ENCODE assay signal across 15 cellular contexts in the genomic region with DNA sequence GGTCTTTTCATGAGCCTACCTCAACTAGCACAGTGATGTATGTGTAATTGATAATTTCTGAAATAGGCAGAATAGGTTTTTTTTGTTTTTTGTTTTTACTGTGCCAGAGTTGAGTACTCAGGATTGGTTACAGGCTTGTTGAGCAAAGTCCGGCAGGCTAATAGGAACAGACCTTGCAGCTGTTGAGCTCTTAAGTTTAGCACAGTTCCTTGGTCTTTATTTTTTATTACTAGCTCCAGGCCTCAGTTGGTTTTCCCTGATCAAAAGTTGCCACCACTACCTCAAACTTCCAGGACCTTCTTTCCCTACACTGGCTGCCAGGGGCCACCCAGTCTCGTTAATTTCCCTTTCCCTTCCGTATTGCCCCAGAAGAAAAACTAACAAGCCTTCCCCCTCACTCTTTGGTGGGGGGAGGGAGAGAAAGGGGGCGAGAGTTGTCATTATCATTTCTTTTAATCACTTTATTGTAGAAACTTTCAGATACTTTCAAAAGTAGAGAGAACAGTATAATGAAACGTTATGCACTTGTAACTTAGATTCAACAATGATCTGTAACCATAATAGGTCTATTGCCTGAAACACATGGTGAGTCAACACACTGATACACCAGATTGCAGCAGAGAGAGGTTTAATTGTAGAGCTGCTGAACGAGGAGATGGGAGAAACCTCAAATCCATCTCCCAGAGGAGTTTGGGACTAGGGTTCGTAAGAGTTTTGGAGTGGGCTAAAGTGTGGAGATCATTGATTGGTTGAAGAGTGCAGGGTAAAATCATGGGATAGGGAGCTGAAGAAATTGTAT. TPM values are rescaled to one million over a fixed set of nuclear protein-coding genes. Genes with fewer than 3 reads are reported as not detected.
DNase-seq lines count a peak whose midpoint lies in the region; ATAC-seq and TF ChIP-seq lines count a peak whose summit lies in the region.
"Had no signal": no experiment of that assay in that cellular context is flagged by ENCODE, and none has a peak within 500 bp of the region (broad histone marks: within the 10 kb centered on the region; RNA-seq: fewer than 3 reads in every experiment).

No MANE protein-coding gene starts in this region.

- H3K27ac Mint-ChIP-seq in GM23338 (no peak overlapping the region), endothelial cell (ENCODE audit: unreplicated experiment) (no peak overlapping the region)
- peak overlapping the region; percentile 71 for H3K27ac Mint-ChIP-seq in activated naive CD8-positive, alpha-beta T cell treated with anti-CD3 and anti-CD28 coated beads for 36 hours
- H3K27ac Mint-ChIP-seq in naive thymus-derived CD4-positive, alpha-beta T cell: peak overlapping the region; percentile 24 to 99 (median 93)
- H3K27ac Mint-ChIP-seq: nephron progenitor cell had no signal

- H3K9me3 ChIP-seq in naive thymus-derived CD4-positive, alpha-beta T cell (ENCODE audit: control insufficient read depth in 2 of 3, low read length in 3 of 3): no peaks in the 10 kb centered on the region

- peak overlapping the region; percentile 87 for H2AFZ ChIP-seq in GM23338

- H3K79me2 ChIP-seq in GM23338 (replicated peaks; ENCODE audit: insufficient read depth): peaks cover 27% of the 10 kb centered on the region

- H3K27me3 Mint-ChIP-seq in GM23338 (ENCODE audit: insufficient read depth, low read depth, poor library complexity) (peaks cover 4% of the 10 kb centered on the region), endothelial cell (ENCODE audit: unreplicated experiment) (peaks cover 1% of the 10 kb centered on the region)
- H3K27me3 Mint-ChIP-seq in activated naive CD8-positive, alpha-beta T cell treated with anti-CD3 and anti-CD28 coated beads for 36 hours: no peaks in the 10 kb centered on the region
- H3K27me3 Mint-ChIP-seq in naive thymus-derived CD4-positive, alpha-beta T cell: peaks cover 0 to 5% (median 0%) of the 10 kb centered on the region in 5 donors

- H3K9me3 Mint-ChIP-seq in GM23338: no peaks in the 10 kb centered on the region
- no peaks in the 10 kb centered on the region for H3K9me3 Mint-ChIP-seq in activated naive CD8-positive, alpha-beta T cell treated with anti-CD3 and anti-CD28 coated beads for 36 hours
- H3K9me3 Mint-ChIP-seq in naive thymus-derived CD4-positive, alpha-beta T cell: peaks cover 0 to 2% (median 0%) of the 10 kb centered on the region in 11 donors
- no peaks in the 10 kb centered on the region for H3K9me3 Mint-ChIP-seq in endothelial cell (ENCODE audit: unreplicated experiment)

- H4K20me1 ChIP-seq in GM23338 (replicated peaks; ENCODE audit: insufficient read depth): peaks cover 19% of the 10 kb centered on the region

- DNase-seq in AG10803 (ENCODE audit: low read depth) (peak; percentile 6), GM23338 (ENCODE audit: low spot score) (no peak), endothelial cell (ENCODE audit: low spot score) (no peak), DMS79 treated with DMSO at 0.1 percent for 48 hours (lab: John Stamatoyannopoulos, UW) (no peak), OCI-M1 (lab: John Stamatoyannopoulos, UW) (no peak), Right ventricle myocardium inferior (ENCODE audit: missing footprints) (no peak)
- DNase-seq in activated naive CD8-positive, alpha-beta T cell treated with anti-CD3 and anti-CD28 coated beads for 36 hours: no peak
- no peak for DNase-seq in naive thymus-derived CD4-positive, alpha-beta T cell
- DNase-seq: activated naive CD4-positive, alpha-beta T cell; AML-193; islet precursor cell; nephron progenitor cell; WERI-Rb-1 had no signal

- H3K4me1 Mint-ChIP-seq in GM23338 (peaks cover 23% of the 10 kb centered on the region), endothelial cell (ENCODE audit: unreplicated experiment) (peaks cover 21% of the 10 kb centered on the region)
- peaks cover 47% of the 10 kb centered on the region for H3K4me1 Mint-ChIP-seq in activated naive CD8-positive, alpha-beta T cell treated with anti-CD3 and anti-CD28 coated beads for 36 hours
- H3K4me1 Mint-ChIP-seq in naive thymus-derived CD4-positive, alpha-beta T cell: peaks cover 38 to 71% (median 60%) of the 10 kb centered on the region in 7 donors

- H3K4me3 Mint-ChIP-seq in GM23338 (no peak overlapping the region), endothelial cell (ENCODE audit: unreplicated experiment) (no peak overlapping the region)
- peak overlapping the region; percentile 56 for H3K4me3 Mint-ChIP-seq in activated naive CD8-positive, alpha-beta T cell treated with anti-CD3 and anti-CD28 coated beads for 36 hours
- peak overlapping the region; percentile 51 to 100 (median 92) for H3K4me3 Mint-ChIP-seq in naive thymus-derived CD4-positive, alpha-beta T cell

- no peaks in the 10 kb centered on the region for H3K9me2 ChIP-seq in GM23338 (ENCODE audit: insufficient read depth)

- no peaks in the 10 kb centered on the region for H3F3A ChIP-seq in GM23338 (replicated peaks; ENCODE audit: low read depth)

- peaks cover 13% of the 10 kb centered on the region for H3K4me1 ChIP-seq in GM23338 (ENCODE audit: insufficient read depth)
- H3K4me1 ChIP-seq in naive thymus-derived CD4-positive, alpha-beta T cell (ENCODE audit: control insufficient read depth in 2 of 2, insufficient read depth in 2 of 2, low read length in 2 of 2): peaks cover 41 to 46% of the 10 kb centered on the region in 2 donors

- no peak overlapping the region for H3K4me2 ChIP-seq in GM23338

- H3K4me3 ChIP-seq in AG10803 (ENCODE audit: low read length) (no peak overlapping the region), GM23338 (no peak overlapping the region)
- H3K4me3 ChIP-seq in naive thymus-derived CD4-positive, alpha-beta T cell (ENCODE audit: low read length): no peak overlapping the region
- H3K4me3 ChIP-seq: coronary artery had no signal

- H3K36me3 Mint-ChIP-seq in GM23338 (ENCODE audit: low read depth) (peaks cover 3% of the 10 kb centered on the region; the same call in 1 of the 3 replicates), endothelial cell (ENCODE audit: low read depth, unreplicated experiment) (peaks cover 5% of the 10 kb centered on the region)
- peaks cover 13% of the 10 kb centered on the region for H3K36me3 Mint-ChIP-seq in activated naive CD8-positive, alpha-beta T cell treated with anti-CD3 and anti-CD28 coated beads for 36 hours
- H3K36me3 Mint-ChIP-seq in naive thymus-derived CD4-positive, alpha-beta T cell: peaks cover 0 to 13% (median 5%) of the 10 kb centered on the region in 5 donors

- ATAC-seq in GM23338 (no peak), Right ventricle myocardium inferior (no peak)
- no peak for ATAC-seq in naive thymus-derived CD4-positive, alpha-beta T cell
- ATAC-seq: foreskin keratinocyte had no signal

- H3K27me3 ChIP-seq in GM23338 (ENCODE audit: insufficient read depth): peaks cover 11% of the 10 kb centered on the region
- no peaks in the 10 kb centered on the region for H3K27me3 ChIP-seq in naive thymus-derived CD4-positive, alpha-beta T cell (ENCODE audit: control insufficient read depth in 2 of 2, insufficient read depth in 2 of 2, low read length in 2 of 2)
- H3K27me3 ChIP-seq: foreskin keratinocyte had no signal

- CTCF ChIA-PET in naive thymus-derived CD4-positive, alpha-beta T cell (lab: Charles Lee): interaction anchor here (0.6 to 1.4 kb wide), 3 partner anchors 18 to 162 kb away, joined by 3 to 6 read pairs (median 6); no protein-coding TSS in a partner anchor

- TF ChIP-seq CTCF in AG10803 (conservative IDR thresholded peaks at IDR 0.05; ENCODE audit: low read length) (no peak), GM23338 (conservative IDR thresholded peaks at IDR 0.05; ENCODE audit: low read depth in 2 of 2) (no peak), endothelial cell (IDR thresholded peaks at IDR 0.05; ENCODE audit: unreplicated experiment) (no peak)

- no peak overlapping the region for H3K27ac ChIP-seq in GM23338 (ENCODE audit: low read depth)
- peak overlapping the region; percentile 56 for H3K27ac ChIP-seq in naive thymus-derived CD4-positive, alpha-beta T cell (ENCODE audit: low read depth, low read length)
- H3K27ac ChIP-seq: foreskin keratinocyte, WERI-Rb-1 had no signal

- POLR2A ChIA-PET in naive thymus-derived CD4-positive, alpha-beta T cell (lab: Charles Lee): interaction anchor here (1.2 to 4.8 kb wide), 5 partner anchors 9 to 58 kb away, joined by 3 to 104 read pairs (median 5); a partner anchor contains a TSS

- intact Hi-C loops in naive thymus-derived CD4-positive, alpha-beta T cell (cut with micrococcal nuclease): loop anchor here (1.0 to 10.0 kb wide), 2 partner anchors 18 to 1044 kb away; a partner anchor contains a TSS
- intact Hi-C loops in Right ventricle myocardium inferior (cut with DNase I): no loop called here

- no peaks in the 10 kb centered on the region for H3K36me3 ChIP-seq in GM23338 (ENCODE audit: insufficient read depth)
- H3K36me3 ChIP-seq in naive thymus-derived CD4-positive, alpha-beta T cell (ENCODE audit: control insufficient read depth in 2 of 3, insufficient read depth in 3 of 3, low read length in 3 of 3): peaks cover 0 to 5% (median 0%) of the 10 kb centered on the region in 3 experiments

TF ChIP-seq in GM23338, 12 proteins besides CTCF, POLR2A, EP300 and RAD21 (continues in another document):
- no peak for TF ChIP-seq EZH2phosphoT487 (IDR thresholded peaks at IDR 0.05; ENCODE audit: unreplicated experiment)
- no peak for TF ChIP-seq STAT1 (IDR thresholded peaks at IDR 0.05; ENCODE audit: unreplicated experiment)
- TF ChIP-seq JUNB (IDR thresholded peaks at IDR 0.05; ENCODE audit: unreplicated experiment): no peak
- TF ChIP-seq CREB1 (CRISPR knock-in tag; IDR thresholded peaks at IDR 0.05; ENCODE audit: low read depth): no peak

RNA-seq across cellular contexts. Expression of a gene that starts 2.3 kb away (rescaled TPM):
- 42.4 and 47.6 TPM in 2 replicates for total RNA-seq in GM23338 (2014; rRNA removed; shearing (Covaris generic))
- polyA plus RNA-seq in GM23338 (2016; fragmentation: Nextera tagmentation; extraction: Ambion mirVana): 37.2 and 38.8 TPM in 2 replicates
- total RNA-seq in activated naive CD8-positive, alpha-beta T cell treated with anti-CD3 and anti-CD28 coated beads for 36 hours: 10 to 100 TPM; 38.7 to 39.4 TPM
- 100 to 1,000 TPM in 4 of 5 experiments, 10 to 100 TPM in 1; 88.9 to 159 (median 114) TPM for total RNA-seq in naive thymus-derived CD4-positive, alpha-beta T cell
- polyA plus RNA-seq in naive thymus-derived CD4-positive, alpha-beta T cell: 10 to 100 TPM; 45.2 to 52.6 TPM
- total RNA-seq in endothelial cell (ENCODE audit: unreplicated experiment) (32.0 TPM), Right ventricle myocardium inferior (15.6 TPM)

RNA-seq across cellular contexts. Expression of a gene that starts 58.1 kb away (rescaled TPM):
- 59.1 and 74.2 TPM in 2 replicates for total RNA-seq in GM23338 (2014; rRNA removed; shearing (Covaris generic))
- polyA plus RNA-seq in GM23338 (2016; fragmentation: Nextera tagmentation; extraction: Ambion mirVana): 27.6 and 34.8 TPM in 2 replicates
- 10 to 100 TPM; 60.7 to 64.7 TPM for total RNA-seq in activated naive CD8-positive, alpha-beta T cell treated with anti-CD3 and anti-CD28 coated beads for 36 hours
- 10 to 100 TPM; 49.0 to 65.7 (median 54.3) TPM for total RNA-seq in naive thymus-derived CD4-positive, alpha-beta T cell
- polyA plus RNA-seq in naive thymus-derived CD4-positive, alpha-beta T cell: 10 to 100 TPM; 60.4 to 64.0 TPM
- total RNA-seq in endothelial cell (ENCODE audit: unreplicated experiment) (47.1 TPM), Right ventricle myocardium inferior (39.0 TPM)

Comparison
In these comparisons a context has a peak if more than half of its experiments do, and no peak if none do; other contexts are left out.
1. H3K27ac Mint-ChIP-seq: peak in activated naive CD8-positive, alpha-beta T cell treated with anti-CD3 and anti-CD28 coated beads for 36 hours (single experiment) and naive thymus-derived CD4-positive, alpha-beta T cell (9 of 9); none in GM23338 (single experiment) and endothelial cell (single experiment).
2. H3K4me3 Mint-ChIP-seq: peak in activated naive CD8-positive, alpha-beta T cell treated with anti-CD3 and anti-CD28 coated beads for 36 hours (single experiment) and naive thymus-derived CD4-positive, alpha-beta T cell (10 of 10); none in GM23338 (single experiment) and endothelial cell (single experiment).